In genomic region chr2:96872591-96873349, GRCh38 we compare ENCODE assay signal across 10 cellular contexts. TPM values are rescaled to one million over a fixed set of nuclear protein-coding genes. Genes with fewer than 3 reads are reported as not detected.
A peak's percentile ranks its signal among the peaks of the same experiment; 100 is the strongest.
DNase-seq lines count a peak whose midpoint lies in the region; ATAC-seq and TF ChIP-seq lines count a peak whose summit lies in the region.
"Had no signal": no experiment of that assay in that cellular context is flagged by ENCODE, and none has a peak within 500 bp of the region (broad histone marks: within the 10 kb centered on the region; RNA-seq: fewer than 3 reads in every experiment).

No MANE protein-coding gene starts in this region.

- H3K9me3 Mint-ChIP-seq in stimulated activated memory B cell treated with anti-CD40 and anti-IgM and Interleukin-4, amounts not matched to agents 10 μg/mL and 1 μg/mL and 100 μg/mL, for 72 hours, result no peaks in the 10 kb centered on the region
- H3K9me3 Mint-ChIP-seq: activated T-helper 1 cell treated with anti-CD3 and anti-CD28 coated beads, Interleukin-12 subunit alpha, Interleukin-12 subunit beta, Interleukin-2, Interleukin-4 antibody, amounts not matched to agents 30 ng/mL and 10 ng/mL and 1 ng/mL, durations not matched to agents 14 hours and 24 hours and 36 hours had no signal

- no peak for TF ChIP-seq CTCF in HEK293 (tag by site-specific recombination; IDR thresholded peaks at IDR 0.05)
- TF ChIP-seq CTCF in suprapubic skin (IDR thresholded peaks at IDR 0.05), result no peak

- H3K4me1 ChIP-seq in HEK293 (ENCODE audit: control insufficient read depth, insufficient read depth, low read length) (peaks cover 3% of the 10 kb centered on the region; the same call in 1 of the 2 replicates), suprapubic skin (peaks cover 58% of the 10 kb centered on the region)

- H3K4me3 ChIP-seq in HEK293 (ENCODE audit: low read depth, low read length), result no peak overlapping the region
- no peak overlapping the region for H3K4me3 ChIP-seq in suprapubic skin
- H3K4me3 ChIP-seq: mucosa of descending colon had no signal

- TF ChIP-seq EP300 in suprapubic skin (IDR thresholded peaks at IDR 0.05), result no peak

- H3K9me3 ChIP-seq in HEK293 (ENCODE audit: control insufficient read depth, insufficient read depth, low read depth, low read length) (no peaks in the 10 kb centered on the region), suprapubic skin (no peaks in the 10 kb centered on the region)
- H3K9me3 ChIP-seq: mucosa of descending colon had no signal

- peaks cover 1% of the 10 kb centered on the region for H3K36me3 Mint-ChIP-seq in stimulated activated memory B cell treated with anti-CD40 and anti-IgM and Interleukin-4, amounts not matched to agents 10 μg/mL and 1 μg/mL and 100 μg/mL, for 72 hours

- H3K27ac Mint-ChIP-seq in stimulated activated memory B cell treated with anti-CD40 and anti-IgM and Interleukin-4, amounts not matched to agents 10 μg/mL and 1 μg/mL and 100 μg/mL, for 72 hours, result peak overlapping the region; percentile 90

- no peak overlapping the region for H3K4me3 Mint-ChIP-seq in stimulated activated memory B cell treated with anti-CD40 and anti-IgM and Interleukin-4, amounts not matched to agents 10 μg/mL and 1 μg/mL and 100 μg/mL, for 72 hours
- H3K4me3 Mint-ChIP-seq: activated T-helper 1 cell treated with anti-CD3 and anti-CD28 coated beads, Interleukin-12 subunit alpha, Interleukin-12 subunit beta, Interleukin-2, Interleukin-4 antibody, amounts not matched to agents 30 ng/mL and 10 ng/mL and 1 ng/mL, durations not matched to agents 14 hours and 24 hours and 36 hours had no signal

- TF ChIP-seq POLR2A in suprapubic skin (IDR thresholded peaks at IDR 0.05), result no peak

- CTCF ChIA-PET in HEK293 (lab: Yijun Ruan, JAX), result interaction anchor here (0.5 to 2.9 kb wide), 6 partner anchors 12 to 241 kb away, joined by 3 to 9 read pairs (median 4); partner anchors contain the start of gene ANKRD39

- H3K27me3 ChIP-seq in suprapubic skin, result no peaks in the 10 kb centered on the region

- 70% methylated on average over 14 of the region's 14 CpGs for WGBS in suprapubic skin

- no peak for ATAC-seq in stimulated activated memory B cell treated with anti-CD40 and anti-IgM and Interleukin-4, amounts not matched to agents 10 μg/mL and 1 μg/mL and 100 μg/mL, for 72 hours
- ATAC-seq: mucosa of descending colon had no signal

- peaks cover 61% of the 10 kb centered on the region for H3K4me1 Mint-ChIP-seq in stimulated activated memory B cell treated with anti-CD40 and anti-IgM and Interleukin-4, amounts not matched to agents 10 μg/mL and 1 μg/mL and 100 μg/mL, for 72 hours

- H3K36me3 ChIP-seq in HEK293 (ENCODE audit: control insufficient read depth in 2 of 2, insufficient read depth in 1 of 2, low read length in 2 of 2) (no peaks in the 10 kb centered on the region), suprapubic skin (no peaks in the 10 kb centered on the region)

- DNase-seq in amniotic epithelial cell (ENCODE audit: low read depth) (peak; percentile 81), islet precursor cell (peak; percentile 88), suprapubic skin (ENCODE audit: low spot score in 2 of 2) (no peak), DMS 273 treated with DMSO at 0.1 percent for 48 hours (lab: John Stamatoyannopoulos, UW) (no peak), NCI-H146 treated with DMSO at 0.1 percent for 48 hours (lab: John Stamatoyannopoulos, UW; ENCODE audit: unreplicated experiment) (no peak)
- DNase-seq: activated CD4-positive, alpha-beta T cell treated with anti-CD3 and anti-CD28 coated beads for 48 hours; mucosa of descending colon had no signal

- H3K27ac ChIP-seq in HEK293 (ENCODE audit: extremely low read depth, low read depth, low read length) (no peak overlapping the region), suprapubic skin (no peak overlapping the region)

- POLR2A ChIA-PET in HEK293 (lab: Yijun Ruan, JAX), result interaction anchor here (0.7 to 1.0 kb wide), 2 partner anchors 14 to 58 kb away, joined by 3 read pairs; no protein-coding TSS in a partner anchor

- H3K27me3 Mint-ChIP-seq in stimulated activated memory B cell treated with anti-CD40 and anti-IgM and Interleukin-4, amounts not matched to agents 10 μg/mL and 1 μg/mL and 100 μg/mL, for 72 hours, result peaks cover 11% of the 10 kb centered on the region

TF ChIP-seq in HEK293, 187 proteins besides CTCF, POLR2A, EP300 and RAD21:
- TF ChIP-seq EGR2 (tag by site-specific recombination; IDR thresholded peaks at IDR 0.05; ENCODE audit: low read depth) (peak; percentile 48; the same call in 1 of the 2 replicates), ZBTB8A (tag by site-specific recombination; IDR thresholded peaks at IDR 0.05) (no peak), ZNF571 (tag by site-specific recombination; IDR thresholded peaks at IDR 0.05) (no peak), SP2 (tag by site-specific recombination; IDR thresholded peaks at IDR 0.05) (0 out of 2 replicates have a peak, but pooled peaks have one; percentile 8), ZNF423 (tag by site-specific recombination; IDR thresholded peaks at IDR 0.05) (no peak), ZNF121 (tag by site-specific recombination; IDR thresholded peaks at IDR 0.05) (peak; percentile 58), ZFHX2 (tag by site-specific recombination; conservative IDR thresholded peaks at IDR 0.05) (peak; percentile 48), ZBTB48 (tag by site-specific recombination; IDR thresholded peaks at IDR 0.05) (no peak)

RNA-seq across cellular contexts. Expression of gene SEMA4C, which starts 2.9 kb away (rescaled TPM):
- total RNA-seq in suprapubic skin, result 10 to 100 TPM; 15.7 to 28.2 (median 23.5) TPM

RNA-seq across cellular contexts. Expression of gene ANKRD39, which starts 15.0 kb away (rescaled TPM):
- total RNA-seq in suprapubic skin, result 10 to 100 TPM; 16.1 to 22.1 (median 20.6) TPM

RNA-seq across cellular contexts. Expression of gene ANKRD23, which starts 28.9 kb away (rescaled TPM):
- 10 to 100 TPM in 1 of 4 donors, 1 to 10 TPM in 3; 6.1 to 22.3 (median 7.2) TPM for total RNA-seq in suprapubic skin

RNA-seq across cellular contexts. Expression of gene CNNM3, which starts 56.7 kb away (rescaled TPM):
- total RNA-seq in suprapubic skin, result 10 to 100 TPM; 12.6 to 28.3 (median 16.5) TPM

Comparison
In these comparisons a context has a peak if more than half of its experiments do, and no peak if none do; other contexts are left out.
1. DNase-seq: peak in amniotic epithelial cell (single experiment) and islet precursor cell (single experiment); none in suprapubic skin (0 of 2), DMS 273 treated with DMSO at 0.1 percent for 48 hours (single experiment) and NCI-H146 treated with DMSO at 0.1 percent for 48 hours (single experiment).